In genomic region chr6:134379086-134379485, GRCh38 we compare ENCODE assay signal across 8 cellular contexts.
DNase-seq lines count a peak whose midpoint lies in the region; ATAC-seq and TF ChIP-seq lines count a peak whose summit lies in the region.

No MANE protein-coding gene starts in this region.

- no peak overlapping the region for H3K27ac ChIP-seq in CD4-positive, alpha-beta T cell (ENCODE audit: low read depth, low read length)
- no peak overlapping the region for H3K27ac ChIP-seq in mesendoderm (ENCODE audit: low read depth, low read length)

- POLR2A ChIA-PET in CD4-positive, alpha-beta T cell (lab: Charles Lee), result interaction anchor here (1.0 kb wide), 1 partner anchor 19 kb away, joined by 4 read pairs; no protein-coding TSS in a partner anchor

- no peak overlapping the region for H3K56ac ChIP-seq in mesendoderm (ENCODE audit: low read length)

- no peaks in the 10 kb centered on the region for H3K36me3 ChIP-seq in mesendoderm (ENCODE audit: control insufficient read depth, insufficient read depth, low read length)

- no peaks in the 10 kb centered on the region for H3K9me3 Mint-ChIP-seq in CD4-positive, alpha-beta T cell

- H3K4me3 ChIP-seq in mesendoderm (ENCODE audit: low read length), result no peak overlapping the region

- no peak overlapping the region for H2BK120ac ChIP-seq in mesendoderm (ENCODE audit: low read depth, low read length)

- H2AK5ac ChIP-seq in mesendoderm (ENCODE audit: low read length), result no peak overlapping the region

- no peaks in the 10 kb centered on the region for H3K4me1 ChIP-seq in mesendoderm (ENCODE audit: control insufficient read depth, low read depth, low read length)

- H3K4ac ChIP-seq in mesendoderm (ENCODE audit: low read depth, low read length), result no peak overlapping the region

- no peak overlapping the region for H3K4me3 Mint-ChIP-seq in CD4-positive, alpha-beta T cell

- no peaks in the 10 kb centered on the region for H3K27me3 Mint-ChIP-seq in CD4-positive, alpha-beta T cell

- no peaks in the 10 kb centered on the region for H3K36me3 Mint-ChIP-seq in CD4-positive, alpha-beta T cell (ENCODE audit: low read depth)

- H3K79me2 ChIP-seq in mesendoderm (ENCODE audit: control insufficient read depth, insufficient read depth, low read length), result no peaks in the 10 kb centered on the region

- no peak overlapping the region for H3K9ac ChIP-seq in mesendoderm (ENCODE audit: low read length)

- DNase-seq in CD4-positive, alpha-beta T cell, result no peak
- DNase-seq in activated CD4-positive, alpha-beta T cell treated with anti-CD3 and anti-CD28 coated beads, Interleukin-2, amount 50 U/mL, for 4 hours, result peak; percentile 22 to 23
- peak; percentile 82 for DNase-seq in mesendoderm
- DNase-seq in cerebellum (ENCODE audit: low spot score), result no peak
- DNase-seq in SKM-1 treated with dmso at 0.1 percent for 144 hours (lab: John Stamatoyannopoulos, UW; ENCODE audit: unreplicated experiment), result no peak

- CTCF ChIA-PET in CD4-positive, alpha-beta T cell (lab: Charles Lee), result interaction anchor here (1.5 kb wide), 1 partner anchor 262 kb away, joined by 3 read pairs; no protein-coding TSS in a partner anchor

- H3K4me2 ChIP-seq in mesendoderm (ENCODE audit: low read length), result no peak overlapping the region

- H3K79me1 ChIP-seq in mesendoderm (ENCODE audit: low read length), result no peaks in the 10 kb centered on the region

- ATAC-seq in CD4-positive, alpha-beta T cell (ENCODE audit: poor library complexity), result peak; percentile 37
- peak; percentile 92 for ATAC-seq in GM19324 (IDR thresholded peaks at IDR 0.05; ENCODE audit: low FRiP score, unreplicated experiment)
- peak; percentile 80 for ATAC-seq in HG03196 (IDR thresholded peaks at IDR 0.05; ENCODE audit: unreplicated experiment)
- no peak for ATAC-seq in HG02970 (IDR thresholded peaks at IDR 0.05; ENCODE audit: low FRiP score, unreplicated experiment)

- H2BK15ac ChIP-seq in mesendoderm (replicated peaks; ENCODE audit: low read depth), result no peak overlapping the region

- peaks cover 39% of the 10 kb centered on the region for H3K4me1 Mint-ChIP-seq in CD4-positive, alpha-beta T cell (ENCODE audit: low read depth)

- TF ChIP-seq CTCF in CD4-positive, alpha-beta T cell (IDR thresholded peaks at IDR 0.05), result no peak

- peak overlapping the region; percentile 15 for H3K27ac Mint-ChIP-seq in CD4-positive, alpha-beta T cell

- no peak overlapping the region for H2BK5ac ChIP-seq in mesendoderm (ENCODE audit: low read length)

- WGBS in mesendoderm (ENCODE audit: extremely low coverage, insufficient coverage, low lambda C conversion rate), result no CpG with 5 or more reads among the region's 5 CpGs

- no peak overlapping the region for H4K5ac ChIP-seq in mesendoderm (ENCODE audit: low read length)

- H3K23ac ChIP-seq in mesendoderm (ENCODE audit: low read length), result no peak overlapping the region

- no peaks in the 10 kb centered on the region for H3K27me3 ChIP-seq in CD4-positive, alpha-beta T cell (ENCODE audit: control insufficient read depth, insufficient read depth, low read length)
- no peaks in the 10 kb centered on the region for H3K27me3 ChIP-seq in mesendoderm (ENCODE audit: insufficient read depth, low read length, poor library complexity)

- no peak overlapping the region for H4K8ac ChIP-seq in mesendoderm (ENCODE audit: low read depth, low read length)

- H3K18ac ChIP-seq in mesendoderm (ENCODE audit: low read length), result no peak overlapping the region

- intact Hi-C loops in CD4-positive, alpha-beta T cell (cut with DNase I, micrococcal nuclease), result no loop called here

- H3K9me3 ChIP-seq in CD4-positive, alpha-beta T cell (ENCODE audit: control insufficient read depth, low read length), result no peaks in the 10 kb centered on the region

Comparison
In these comparisons a context has a peak if more than half of its experiments do, and no peak if none do; other contexts are left out.
1. DNase-seq: peak in activated CD4-positive, alpha-beta T cell treated with anti-CD3 and anti-CD28 coated beads, Interleukin-2, amount 50 U/mL, for 4 hours (2 of 2) and mesendoderm (single experiment); none in CD4-positive, alpha-beta T cell (0 of 10), cerebellum (single experiment) and SKM-1 treated with dmso at 0.1 percent for 144 hours (single experiment).